In the genomic region with DNA sequence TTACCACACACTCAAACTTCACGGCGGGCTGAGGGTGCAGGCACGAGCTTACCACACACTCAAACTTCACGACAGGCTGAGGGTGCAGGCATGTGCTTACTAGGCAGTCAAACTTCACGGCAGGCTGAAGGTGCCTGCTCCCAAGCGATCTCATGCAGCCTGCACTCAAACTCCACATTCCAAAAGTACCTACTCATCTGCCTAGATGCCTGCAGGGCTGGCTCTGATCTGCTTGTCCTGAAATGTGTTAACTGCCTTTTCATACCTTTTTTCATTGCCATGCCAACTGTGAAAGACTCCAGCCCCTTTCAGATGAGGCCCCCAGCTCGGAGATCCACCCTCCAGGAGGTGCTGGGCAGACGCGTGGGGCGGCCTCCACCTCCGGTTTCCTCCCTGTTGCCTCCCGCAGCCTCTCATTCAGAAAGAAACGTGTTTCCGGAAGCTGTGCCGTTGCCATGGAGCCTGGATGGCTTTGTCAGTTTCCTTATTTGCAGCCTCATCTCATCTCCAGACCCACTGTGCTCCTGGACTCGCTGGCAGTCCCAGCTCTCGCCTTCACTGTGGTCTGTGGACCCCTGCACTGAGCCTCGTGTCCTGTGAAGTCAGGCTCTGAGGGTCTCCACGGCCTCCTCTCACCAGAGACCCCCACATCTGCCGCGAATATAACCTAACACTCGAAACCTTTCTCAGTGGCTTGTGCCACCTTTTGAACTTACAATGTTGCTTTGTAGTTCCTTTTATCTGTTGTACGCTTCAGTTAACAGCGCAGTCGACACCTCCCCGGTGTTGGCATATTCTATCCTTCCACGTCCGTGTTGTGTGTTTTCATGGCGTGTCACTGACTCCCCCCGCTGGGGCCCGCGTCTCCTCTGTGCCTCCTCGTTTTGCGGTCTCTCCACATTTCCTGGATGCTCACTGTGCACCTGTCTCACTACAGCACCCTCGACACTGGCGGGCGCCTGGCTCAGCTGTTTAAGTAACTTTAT, we compare ENCODE assay signal across 8 cellular contexts.
DNase-seq lines count a peak whose midpoint lies in the region; ATAC-seq and TF ChIP-seq lines count a peak whose summit lies in the region.

No MANE protein-coding gene starts in this region.

- no peak overlapping the region for H3K27ac ChIP-seq in HEK293 (ENCODE audit: extremely low read depth, low read depth, low read length)

- no peak overlapping the region for H3K4me3 ChIP-seq in AG10803 (ENCODE audit: low read length)
- peak overlapping the region; percentile 2 for H3K4me3 ChIP-seq in HEK293 (ENCODE audit: low read depth, low read length)
- no peak overlapping the region for H3K4me3 ChIP-seq in NT2/D1 (ENCODE audit: insufficient read length, low read depth)
- no peak overlapping the region for H3K4me3 ChIP-seq in BE2C (ENCODE audit: low read depth, low read length)

- H3K9me3 ChIP-seq in HEK293 (ENCODE audit: control insufficient read depth, insufficient read depth, low read depth, low read length): no peaks in the 10 kb centered on the region
- no peaks in the 10 kb centered on the region for H3K9me3 ChIP-seq in NT2/D1 (ENCODE audit: insufficient read depth, low read length)
- H3K9me3 ChIP-seq in BE2C: no peaks in the 10 kb centered on the region

- no peaks in the 10 kb centered on the region for H3K4me1 ChIP-seq in HEK293 (ENCODE audit: control insufficient read depth, insufficient read depth, low read length)
- peaks cover 4% of the 10 kb centered on the region for H3K4me1 ChIP-seq in NT2/D1 (ENCODE audit: insufficient read depth, insufficient read length)
- no peaks in the 10 kb centered on the region for H3K4me1 ChIP-seq in BE2C

- no peak for TF ChIP-seq POLR2A in GM18505 (IDR thresholded peaks at IDR 0.05; ENCODE audit: borderline replicate concordance, extremely low read depth, insufficient read depth, insufficient read length)

- TF ChIP-seq CTCF in AG10803 (conservative IDR thresholded peaks at IDR 0.05; ENCODE audit: low read length) (no peak), HEK293 (tag by site-specific recombination; IDR thresholded peaks at IDR 0.05) (no peak), BE2C (IDR thresholded peaks at IDR 0.05; ENCODE audit: low read depth, low read length) (no peak)

- DNase-seq in AG10803 (ENCODE audit: low read depth): peak; percentile 1
- peak; percentile 76 for DNase-seq in NT2/D1 (ENCODE audit: low read depth, low spot score)
- peak; percentile 43 for DNase-seq in activated T-helper 1 cell treated with Interleukin-2 at 50 U/mL for 16 hours (ENCODE audit: low read depth)
- DNase-seq in islet precursor cell: peak; percentile 97
- peak; percentile 47 for DNase-seq in stimulated activated CD8-positive, alpha-beta memory T cell treated with anti-CD3 and anti-CD28 coated beads, Interleukin-4, amount 100 ng/mL, for 24 hours (ENCODE audit: low read depth)
- DNase-seq in BE2C: no peak

- no peak for ATAC-seq in GM18505 (IDR thresholded peaks at IDR 0.05; ENCODE audit: unreplicated experiment)

- no peak overlapping the region for H3K9ac ChIP-seq in NT2/D1 (ENCODE audit: insufficient read length, low read depth)

- CTCF ChIA-PET in HEK293 (lab: Yijun Ruan, JAX): no interaction called here

- POLR2A ChIA-PET in HEK293 (lab: Yijun Ruan, JAX): no interaction called here

- no peaks in the 10 kb centered on the region for H3K36me3 ChIP-seq in HEK293 (ENCODE audit: control insufficient read depth in 2 of 2, insufficient read depth in 1 of 2, low read length in 2 of 2)
- no peaks in the 10 kb centered on the region for H3K36me3 ChIP-seq in NT2/D1 (ENCODE audit: insufficient read depth, insufficient read length, low read length)
- no peaks in the 10 kb centered on the region for H3K36me3 ChIP-seq in BE2C

- H3K27me3 ChIP-seq in NT2/D1 (ENCODE audit: insufficient read depth, insufficient read length) (no peaks in the 10 kb centered on the region), BE2C (no peaks in the 10 kb centered on the region)

TF ChIP-seq in HEK293, 187 proteins besides CTCF, POLR2A, EP300 and RAD21:
- TF ChIP-seq ZNF473 (tag by site-specific recombination; IDR thresholded peaks at IDR 0.05) (no peak), IKZF3 (tag by site-specific recombination; IDR thresholded peaks at IDR 0.05) (no peak), ZNF776 (tag by site-specific recombination; IDR thresholded peaks at IDR 0.05; ENCODE audit: borderline replicate concordance) (no peak), GLIS1 (tag by site-specific recombination; IDR thresholded peaks at IDR 0.05) (0 out of 2 replicates have a peak, but pooled peaks have one; percentile 22), GLIS2 (tag by site-specific recombination; IDR thresholded peaks at IDR 0.05) (peak; percentile 25; the same call in 1 of the 2 replicates), ZNF121 (tag by site-specific recombination; IDR thresholded peaks at IDR 0.05) (no peak), ZNF558 (tag by site-specific recombination; IDR thresholded peaks at IDR 0.05) (no peak), RBAK (tag by site-specific recombination; IDR thresholded peaks at IDR 0.05) (no peak), MYNN (tag by site-specific recombination; IDR thresholded peaks at IDR 0.05; ENCODE audit: borderline replicate concordance) (peak; percentile 63), ZSCAN23 (tag by site-specific recombination; IDR thresholded peaks at IDR 0.05) (no peak), ZNF549 (tag by site-specific recombination; IDR thresholded peaks at IDR 0.05) (no peak)
- TF ChIP-seq, protein P1, sequence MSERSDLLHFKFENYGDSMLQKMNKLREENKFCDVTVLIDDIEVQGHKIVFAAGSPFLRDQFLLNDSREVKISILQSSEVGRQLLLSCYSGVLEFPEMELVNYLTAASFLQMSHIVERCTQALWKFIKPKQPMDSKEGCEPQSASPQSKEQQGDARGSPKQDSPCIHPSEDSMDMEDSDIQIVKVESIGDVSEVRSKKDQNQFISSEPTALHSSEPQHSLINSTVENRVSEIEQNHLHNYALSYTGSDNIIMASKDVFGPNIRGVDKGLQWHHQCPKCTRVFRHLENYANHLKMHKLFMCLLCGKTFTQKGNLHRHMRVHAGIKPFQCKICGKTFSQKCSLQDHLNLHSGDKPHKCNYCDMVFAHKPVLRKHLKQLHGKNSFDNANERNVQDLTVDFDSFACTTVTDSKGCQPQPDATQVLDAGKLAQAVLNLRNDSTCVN (tag by site-specific recombination; optimal IDR thresholded peaks at IDR 0.05): no peak
